Comparison of ENCODE assay signal across 1 cellular context in genomic region chr1:30877205-30877912, GRCh38.
TF ChIP-seq lines count a peak whose summit lies in the region.

No MANE protein-coding gene starts in this region.

TF ChIP-seq in K562, 482 proteins besides CTCF, POLR2A, EP300 and RAD21 (continued from another document):
- TF ChIP-seq SMC3 (conservative IDR thresholded peaks at IDR 0.05; ENCODE audit: insufficient read depth, low read depth, low read length), result no peak
- TF ChIP-seq ZFP36 (IDR thresholded peaks at IDR 0.05; ENCODE audit: low read depth, low read length, partially characterized antibody), result peak; percentile 94
- TF ChIP-seq, protein P1, sequence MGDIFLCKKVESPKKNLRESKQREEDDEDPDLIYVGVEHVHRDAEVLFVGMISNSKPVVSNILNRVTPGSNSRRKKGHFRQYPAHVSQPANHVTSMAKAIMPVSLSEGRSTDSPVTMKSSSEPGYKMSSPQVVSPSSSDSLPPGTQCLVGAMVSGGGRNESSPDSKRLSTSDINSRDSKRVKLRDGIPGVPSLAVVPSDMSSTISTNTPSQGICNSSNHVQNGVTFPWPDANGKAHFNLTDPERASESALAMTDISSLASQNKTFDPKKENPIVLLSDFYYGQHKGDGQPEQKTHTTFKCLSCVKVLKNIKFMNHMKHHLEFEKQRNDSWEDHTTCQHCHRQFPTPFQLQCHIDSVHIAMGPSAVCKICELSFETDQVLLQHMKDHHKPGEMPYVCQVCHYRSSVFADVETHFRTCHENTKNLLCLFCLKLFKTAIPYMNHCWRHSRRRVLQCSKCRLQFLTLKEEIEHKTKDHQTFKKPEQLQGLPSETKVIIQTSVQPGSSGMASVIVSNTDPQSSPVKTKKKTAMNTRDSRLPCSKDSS (IDR thresholded peaks at IDR 0.05; ENCODE audit: low read depth, partially characterized antibody), result no peak
- no peak for TF ChIP-seq RBBP5 (IDR thresholded peaks at IDR 0.05; ENCODE audit: borderline replicate concordance, insufficient read depth, low read length, poor library complexity, severe bottlenecking)
- TF ChIP-seq, protein P2, sequence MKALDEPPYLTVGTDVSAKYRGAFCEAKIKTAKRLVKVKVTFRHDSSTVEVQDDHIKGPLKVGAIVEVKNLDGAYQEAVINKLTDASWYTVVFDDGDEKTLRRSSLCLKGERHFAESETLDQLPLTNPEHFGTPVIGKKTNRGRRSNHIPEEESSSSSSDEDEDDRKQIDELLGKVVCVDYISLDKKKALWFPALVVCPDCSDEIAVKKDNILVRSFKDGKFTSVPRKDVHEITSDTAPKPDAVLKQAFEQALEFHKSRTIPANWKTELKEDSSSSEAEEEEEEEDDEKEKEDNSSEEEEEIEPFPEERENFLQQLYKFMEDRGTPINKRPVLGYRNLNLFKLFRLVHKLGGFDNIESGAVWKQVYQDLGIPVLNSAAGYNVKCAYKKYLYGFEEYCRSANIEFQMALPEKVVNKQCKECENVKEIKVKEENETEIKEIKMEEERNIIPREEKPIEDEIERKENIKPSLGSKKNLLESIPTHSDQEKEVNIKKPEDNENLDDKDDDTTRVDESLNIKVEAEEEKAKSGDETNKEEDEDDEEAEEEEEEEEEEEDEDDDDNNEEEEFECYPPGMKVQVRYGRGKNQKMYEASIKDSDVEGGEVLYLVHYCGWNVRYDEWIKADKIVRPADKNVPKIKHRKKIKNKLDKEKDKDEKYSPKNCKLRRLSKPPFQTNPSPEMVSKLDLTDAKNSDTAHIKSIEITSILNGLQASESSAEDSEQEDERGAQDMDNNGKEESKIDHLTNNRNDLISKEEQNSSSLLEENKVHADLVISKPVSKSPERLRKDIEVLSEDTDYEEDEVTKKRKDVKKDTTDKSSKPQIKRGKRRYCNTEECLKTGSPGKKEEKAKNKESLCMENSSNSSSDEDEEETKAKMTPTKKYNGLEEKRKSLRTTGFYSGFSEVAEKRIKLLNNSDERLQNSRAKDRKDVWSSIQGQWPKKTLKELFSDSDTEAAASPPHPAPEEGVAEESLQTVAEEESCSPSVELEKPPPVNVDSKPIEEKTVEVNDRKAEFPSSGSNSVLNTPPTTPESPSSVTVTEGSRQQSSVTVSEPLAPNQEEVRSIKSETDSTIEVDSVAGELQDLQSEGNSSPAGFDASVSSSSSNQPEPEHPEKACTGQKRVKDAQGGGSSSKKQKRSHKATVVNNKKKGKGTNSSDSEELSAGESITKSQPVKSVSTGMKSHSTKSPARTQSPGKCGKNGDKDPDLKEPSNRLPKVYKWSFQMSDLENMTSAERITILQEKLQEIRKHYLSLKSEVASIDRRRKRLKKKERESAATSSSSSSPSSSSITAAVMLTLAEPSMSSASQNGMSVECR (CRISPR knock-in tag; IDR thresholded peaks at IDR 0.05), result no peak
- no peak for TF ChIP-seq RBM39 (optimal IDR thresholded peaks at IDR 0.05; ENCODE audit: low read depth, low read length)
- TF ChIP-seq ZNF184 (CRISPR knock-in tag; IDR thresholded peaks at IDR 0.05), result no peak
- no peak for TF ChIP-seq CEBPZ (IDR thresholded peaks at IDR 0.05; ENCODE audit: borderline replicate concordance, low read depth, low read length)
- no peak for TF ChIP-seq ZNF143 (CRISPR knock-in tag; IDR thresholded peaks at IDR 0.05)
- TF ChIP-seq VEZF1 (CRISPR knock-in tag; IDR thresholded peaks at IDR 0.05), result peak; percentile 36; the same call in 1 of the 2 replicates
- TF ChIP-seq BRD9 (IDR thresholded peaks at IDR 0.05; ENCODE audit: low read depth, partially characterized antibody), result no peak
- TF ChIP-seq, protein P3, sequence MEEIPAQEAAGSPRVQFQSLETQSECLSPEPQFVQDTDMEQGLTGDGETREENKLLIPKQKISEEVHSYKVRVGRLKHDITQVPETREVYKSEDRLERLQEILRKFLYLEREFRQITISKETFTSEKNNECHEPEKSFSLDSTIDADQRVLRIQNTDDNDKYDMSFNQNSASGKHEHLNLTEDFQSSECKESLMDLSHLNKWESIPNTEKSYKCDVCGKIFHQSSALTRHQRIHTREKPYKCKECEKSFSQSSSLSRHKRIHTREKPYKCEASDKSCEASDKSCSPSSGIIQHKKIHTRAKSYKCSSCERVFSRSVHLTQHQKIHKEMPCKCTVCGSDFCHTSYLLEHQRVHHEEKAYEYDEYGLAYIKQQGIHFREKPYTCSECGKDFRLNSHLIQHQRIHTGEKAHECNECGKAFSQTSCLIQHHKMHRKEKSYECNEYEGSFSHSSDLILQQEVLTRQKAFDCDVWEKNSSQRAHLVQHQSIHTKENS (CRISPR knock-in tag; IDR thresholded peaks at IDR 0.05), result no peak
- TF ChIP-seq DDX20 (tag; IDR thresholded peaks at IDR 0.05; ENCODE audit: low read depth), result no peak
- no peak for TF ChIP-seq CBFA2T2 (conservative IDR thresholded peaks at IDR 0.05)
- no peak for TF ChIP-seq MAFF (IDR thresholded peaks at IDR 0.05; ENCODE audit: low read length)
- no peak for TF ChIP-seq SAFB (IDR thresholded peaks at IDR 0.05; ENCODE audit: borderline replicate concordance, low read depth, low read length)
- TF ChIP-seq, protein P4, sequence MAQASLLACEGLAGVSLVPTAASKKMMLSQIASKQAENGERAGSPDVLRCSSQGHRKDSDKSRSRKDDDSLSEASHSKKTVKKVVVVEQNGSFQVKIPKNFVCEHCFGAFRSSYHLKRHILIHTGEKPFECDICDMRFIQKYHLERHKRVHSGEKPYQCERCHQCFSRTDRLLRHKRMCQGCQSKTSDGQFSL (CRISPR knock-in tag; IDR thresholded peaks at IDR 0.05), result no peak
- TF ChIP-seq, protein P4 (tag; IDR thresholded peaks at IDR 0.05), result no peak
- no peak for TF ChIP-seq NFIX (CRISPR knock-in tag; IDR thresholded peaks at IDR 0.05; ENCODE audit: low read depth)
- TF ChIP-seq SMARCA5 (IDR thresholded peaks at IDR 0.05), result no peak
- no peak for TF ChIP-seq RBFOX2 (IDR thresholded peaks at IDR 0.05; ENCODE audit: low read depth, low read length)
- no peak for TF ChIP-seq ZNF696 (CRISPR knock-in tag; conservative IDR thresholded peaks at IDR 0.05)
- TF ChIP-seq GTF2A2 (tag; IDR thresholded peaks at IDR 0.05), result no peak
- no peak for TF ChIP-seq ARNT (IDR thresholded peaks at IDR 0.05)
- no peak for TF ChIP-seq ZEB2 (IDR thresholded peaks at IDR 0.05)
- no peak for TF ChIP-seq ZNF232 (CRISPR knock-in tag; IDR thresholded peaks at IDR 0.05)
- peak in 1 of 2 experiments; percentile 20; a peak in 1 of 4 replicates for TF ChIP-seq TRIM24 (IDR thresholded peaks at IDR 0.05)
- no peak for TF ChIP-seq SLC30A9 (CRISPR knock-in tag; IDR thresholded peaks at IDR 0.05)
- TF ChIP-seq DLX4 (CRISPR knock-in tag; IDR thresholded peaks at IDR 0.05), result no peak
- TF ChIP-seq, protein P5, sequence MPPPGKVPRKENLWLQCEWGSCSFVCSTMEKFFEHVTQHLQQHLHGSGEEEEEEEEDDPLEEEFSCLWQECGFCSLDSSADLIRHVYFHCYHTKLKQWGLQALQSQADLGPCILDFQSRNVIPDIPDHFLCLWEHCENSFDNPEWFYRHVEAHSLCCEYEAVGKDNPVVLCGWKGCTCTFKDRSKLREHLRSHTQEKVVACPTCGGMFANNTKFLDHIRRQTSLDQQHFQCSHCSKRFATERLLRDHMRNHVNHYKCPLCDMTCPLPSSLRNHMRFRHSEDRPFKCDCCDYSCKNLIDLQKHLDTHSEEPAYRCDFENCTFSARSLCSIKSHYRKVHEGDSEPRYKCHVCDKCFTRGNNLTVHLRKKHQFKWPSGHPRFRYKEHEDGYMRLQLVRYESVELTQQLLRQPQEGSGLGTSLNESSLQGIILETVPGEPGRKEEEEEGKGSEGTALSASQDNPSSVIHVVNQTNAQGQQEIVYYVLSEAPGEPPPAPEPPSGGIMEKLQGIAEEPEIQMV (tag; conservative IDR thresholded peaks at IDR 0.05; ENCODE audit: low read depth), result no peak
- TF ChIP-seq SUPT5H (IDR thresholded peaks at IDR 0.05), result no peak
- no peak for TF ChIP-seq ARID2 (IDR thresholded peaks at IDR 0.05)
- TF ChIP-seq ZNF589 (CRISPR knock-in tag; IDR thresholded peaks at IDR 0.05; ENCODE audit: low read depth), result peak; percentile 69; the same call in 1 of the 2 replicates
- TF ChIP-seq TAF15 (IDR thresholded peaks at IDR 0.05; ENCODE audit: low read depth, low read length), result no peak
- no peak for TF ChIP-seq RBM15 (IDR thresholded peaks at IDR 0.05; ENCODE audit: insufficient read depth, low read length)
- TF ChIP-seq TCFL5 (CRISPR knock-in tag; conservative IDR thresholded peaks at IDR 0.05), result no peak
- TF ChIP-seq ARID3B (CRISPR knock-in tag; IDR thresholded peaks at IDR 0.05; ENCODE audit: borderline replicate concordance), result no peak
- TF ChIP-seq, protein P6, sequence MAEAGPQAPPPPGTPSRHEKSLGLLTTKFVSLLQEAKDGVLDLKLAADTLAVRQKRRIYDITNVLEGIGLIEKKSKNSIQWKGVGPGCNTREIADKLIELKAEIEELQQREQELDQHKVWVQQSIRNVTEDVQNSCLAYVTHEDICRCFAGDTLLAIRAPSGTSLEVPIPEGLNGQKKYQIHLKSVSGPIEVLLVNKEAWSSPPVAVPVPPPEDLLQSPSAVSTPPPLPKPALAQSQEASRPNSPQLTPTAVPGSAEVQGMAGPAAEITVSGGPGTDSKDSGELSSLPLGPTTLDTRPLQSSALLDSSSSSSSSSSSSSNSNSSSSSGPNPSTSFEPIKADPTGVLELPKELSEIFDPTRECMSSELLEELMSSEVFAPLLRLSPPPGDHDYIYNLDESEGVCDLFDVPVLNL (CRISPR knock-in tag; IDR thresholded peaks at IDR 0.05; ENCODE audit: low read depth), result no peak
- 0 out of 2 replicates have a peak, but pooled peaks have one; percentile 1 for TF ChIP-seq SPI1 (IDR thresholded peaks at IDR 0.05; ENCODE audit: borderline replicate concordance, low read depth, low read length)
- TF ChIP-seq STAT5A (IDR thresholded peaks at IDR 0.05; ENCODE audit: borderline replicate concordance, low read length), result no peak
